ENCODE assay signal across 8 cellular contexts in genomic region chr18:48446582-48447225, GRCh38. TPM values are rescaled to one million over a fixed set of nuclear protein-coding genes. Genes with fewer than 3 reads are reported as not detected.
A peak's percentile ranks its signal among the peaks of the same experiment; 100 is the strongest.
DNase-seq lines count a peak whose midpoint lies in the region; ATAC-seq and TF ChIP-seq lines count a peak whose summit lies in the region.

No MANE protein-coding gene starts in this region.

- ATAC-seq in GM21526 (IDR thresholded peaks at IDR 0.05; ENCODE audit: low FRiP score, unreplicated experiment) = peak; percentile 67
- peak; percentile 91 for ATAC-seq in Right ventricle myocardium inferior

- 39% methylated on average over 30 of the region's 30 CpGs for WGBS in prostate gland

- no peak overlapping the region for H3K27ac Mint-ChIP-seq in activated naive CD8-positive, alpha-beta T cell treated with anti-CD3 and anti-CD28 coated beads for 36 hours

- no peak overlapping the region for H3K4me3 Mint-ChIP-seq in activated naive CD8-positive, alpha-beta T cell treated with anti-CD3 and anti-CD28 coated beads for 36 hours

- H3K9me3 Mint-ChIP-seq in activated naive CD8-positive, alpha-beta T cell treated with anti-CD3 and anti-CD28 coated beads for 36 hours = no peaks in the 10 kb centered on the region

- H3K4me1 Mint-ChIP-seq in activated naive CD8-positive, alpha-beta T cell treated with anti-CD3 and anti-CD28 coated beads for 36 hours = peaks cover 8% of the 10 kb centered on the region

- TF ChIP-seq CTCF in C4-2B (conservative IDR thresholded peaks at IDR 0.05) = peak; percentile 89
- TF ChIP-seq CTCF in prostate gland (IDR thresholded peaks at IDR 0.05) = peak; percentile 44 to 96 (median 80)
- peak; percentile 81 to 92 (median 87) for TF ChIP-seq CTCF in uterus (IDR thresholded peaks at IDR 0.05)

- no peaks in the 10 kb centered on the region for H3K27me3 ChIP-seq in prostate gland (replicated peaks; ENCODE audit: insufficient read depth)
- H3K27me3 ChIP-seq in uterus = no peaks in the 10 kb centered on the region

- no peak overlapping the region for H3K4me3 ChIP-seq in prostate gland
- no peak overlapping the region for H3K4me3 ChIP-seq in uterus

- DNase-seq in NCI-H1436 (lab: John Stamatoyannopoulos, UW) = peak; percentile 61
- peak; percentile 84 for DNase-seq in SKM-1 treated with dmso at 0.1 percent for 144 hours (lab: John Stamatoyannopoulos, UW; ENCODE audit: unreplicated experiment)
- DNase-seq in activated naive CD8-positive, alpha-beta T cell treated with anti-CD3 and anti-CD28 coated beads for 36 hours = peak; percentile 69
- DNase-seq in Right ventricle myocardium inferior (ENCODE audit: missing footprints) = peak; percentile 89
- peak; percentile 80 for DNase-seq in prostate gland (ENCODE audit: low spot score)
- peak; percentile 80 to 82 for DNase-seq in uterus

- H3K36me3 ChIP-seq in prostate gland (no peaks in the 10 kb centered on the region), uterus (no peaks in the 10 kb centered on the region)

- peaks cover 39% of the 10 kb centered on the region for H3K27me3 Mint-ChIP-seq in activated naive CD8-positive, alpha-beta T cell treated with anti-CD3 and anti-CD28 coated beads for 36 hours

- TF ChIP-seq POLR2A in prostate gland (IDR thresholded peaks at IDR 0.05) (no peak), uterus (IDR thresholded peaks at IDR 0.05) (no peak)

- intact Hi-C loops in Right ventricle myocardium inferior (cut with DNase I) = loop anchor here (1.0 to 5.0 kb wide), 2 partner anchors 217 to 674 kb away; no protein-coding TSS in a partner anchor
- intact Hi-C loops in prostate gland (cut with DNase I) = loop anchor here (1.0 to 5.0 kb wide), 2 partner anchors 214 to 415 kb away; no protein-coding TSS in a partner anchor
- intact Hi-C loops in uterus (cut with DNase I; ENCODE audit: low total_unique reads) = no loop called here

- no peaks in the 10 kb centered on the region for H3K36me3 Mint-ChIP-seq in activated naive CD8-positive, alpha-beta T cell treated with anti-CD3 and anti-CD28 coated beads for 36 hours

- no peaks in the 10 kb centered on the region for H3K4me1 ChIP-seq in prostate gland (replicated peaks)
- no peaks in the 10 kb centered on the region for H3K4me1 ChIP-seq in uterus

- peak overlapping the region; percentile 20; the same call in 1 of the 2 replicates for H3K27ac ChIP-seq in C4-2B
- no peak overlapping the region for H3K27ac ChIP-seq in prostate gland
- no peak overlapping the region for H3K27ac ChIP-seq in uterus

- H3K9me3 ChIP-seq in prostate gland (no peaks in the 10 kb centered on the region), uterus (no peaks in the 10 kb centered on the region)

RNA-seq across cellular contexts. Expression of gene ZBTB7C, which starts 37.5 kb away (rescaled TPM):
- not detected for total RNA-seq in activated naive CD8-positive, alpha-beta T cell treated with anti-CD3 and anti-CD28 coated beads for 36 hours
- total RNA-seq in Right ventricle myocardium inferior (3.2 TPM), prostate gland (10 to 100 TPM; 14.7 to 48.9 TPM), uterus (10 to 100 TPM in 2 of 4 donors, 1 to 10 TPM in 2; 1.0 to 11.2 (median 7.9) TPM)
